ENCODE assay signal across 24 cellular contexts in the genomic region with DNA sequence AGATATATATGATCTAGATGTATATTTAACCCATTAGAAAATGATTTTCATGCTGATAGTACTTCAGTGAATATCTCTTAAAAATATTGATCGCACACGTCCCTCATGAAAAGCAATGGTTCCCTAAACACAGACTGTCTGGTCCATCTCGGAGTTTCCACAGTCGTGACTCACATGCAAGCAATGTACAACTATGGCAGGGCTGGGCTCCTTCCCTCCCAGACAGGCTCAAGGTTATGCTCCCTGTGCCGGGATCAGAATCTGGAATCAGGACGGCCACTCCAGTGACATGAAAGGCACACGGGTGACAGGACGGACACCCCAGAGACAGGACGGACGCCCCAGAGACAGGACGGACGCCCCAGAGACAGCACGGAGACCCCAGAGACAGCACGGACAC. TPM values are rescaled to one million over a fixed set of nuclear protein-coding genes. Genes with fewer than 3 reads are reported as not detected.
DNase-seq lines count a peak whose midpoint lies in the region; ATAC-seq, FAIRE-seq and TF ChIP-seq lines count a peak whose summit lies in the region.
"Had no signal": no experiment of that assay in that cellular context is flagged by ENCODE, and none has a peak within 500 bp of the region (broad histone marks: within the 10 kb centered on the region; RNA-seq: fewer than 3 reads in every experiment).

No MANE protein-coding gene starts in this region.

- H2BK12ac ChIP-seq in H1 (ENCODE audit: low read depth, low read length): peak overlapping the region; percentile 50; the same call in 1 of the 2 replicates

- H3K79me1 ChIP-seq in H1 (ENCODE audit: low read depth, low read length): no peaks in the 10 kb centered on the region

- WGBS in H1 (ENCODE audit: extremely low coverage in 1 of 2, insufficient coverage in 1 of 2, insufficient read length in 1 of 2, insufficient replicate concordance in 2 of 2, low coverage in 1 of 2, low lambda C conversion rate in 2 of 2, missing lambda C conversion rate in 1 of 2), 2 experiments: 88% methylated on average over 13 of the region's 14 CpGs; no CpG with 5 or more reads in 1 of the 2 experiments
- 81 to 83% methylated on average over 13 to 14 of the region's 14 CpGs for WGBS in thyroid gland, 2 donors
- 57 to 66% methylated on average over 14 of the region's 14 CpGs for WGBS in pancreas, 2 donors

- no peak overlapping the region for H3K27ac Mint-ChIP-seq in nephron progenitor cell
- H3K27ac Mint-ChIP-seq in activated T-helper 17 cell treated with anti-CD3 and anti-CD28 coated beads, Interleukin-2, amount 50 U/mL, for 72 hours: no peak overlapping the region
- H3K27ac Mint-ChIP-seq: activated naive CD4-positive, alpha-beta T cell treated with anti-CD3 and anti-CD28 coated beads, Interleukin-2, amount 50 U/mL, for 72 hours; natural killer cell treated with Interleukin-12 subunit alpha and Interleukin-12 subunit beta and Interleukin-15 and Interleukin-18, amount 100 ng/mL, for 72 hours had no signal

- DNase-seq in EL (peak; percentile 55), NCI-H226 (peak; percentile 19), H1 (ENCODE audit: low read depth in 1 of 2, low spot score in 2 of 2) (no peak), nephron progenitor cell (no peak), thyroid gland (no peak), pancreas (no peak)
- DNase-seq: activated CD4-positive, alpha-beta T cell treated with anti-CD3 and anti-CD28 coated beads, Interleukin-2, amount 50 U/mL, for 1 hour; CD4-positive, CD25-positive, alpha-beta regulatory T cell; GDM1; KBM-7; NCI-H1436 treated with DMSO at 0.1 percent for 48 hours; NCI-H2107; NCI-H524 treated with DMSO at 0.1 percent for 48 hours; Peyer's patch; right lobe of liver; stimulated activated CD4-positive, alpha-beta T cell treated with anti-CD3 and anti-CD28 coated beads, Interleukin-15, amount 100 ng/mL, for 24 hours; stimulated activated naive CD8-positive, alpha-beta T cell treated with anti-CD3 and anti-CD28 coated beads, Interleukin-15, Interleukin-2, amounts not matched to agents 100 U/mL and 50 U/mL, for 24 hours; T1000 had no signal

- H3K56ac ChIP-seq in H1 (replicated peaks; ENCODE audit: insufficient read length, low read depth, low read length): no peak overlapping the region

- CTCF ChIA-PET in H1 (lab: Charles Lee; ENCODE audit: partially characterized antibody): no interaction called here

- H3K9me3 ChIP-seq in H1 (ENCODE audit: insufficient read depth in 2 of 2, low read depth in 1 of 2, low read length in 1 of 2) (no peaks in the 10 kb centered on the region), thyroid gland (no peaks in the 10 kb centered on the region), pancreas (no peaks in the 10 kb centered on the region)
- H3K9me3 ChIP-seq: Peyer's patch, right lobe of liver had no signal

- TF ChIP-seq CTCF in H1 (IDR thresholded peaks at IDR 0.05; ENCODE audit: control extremely low read depth in 1 of 3, insufficient read depth in 1 of 3, low read depth in 1 of 3, low read length in 3 of 3) (no peak), nephron progenitor cell (IDR thresholded peaks at IDR 0.05) (no peak), thyroid gland (IDR thresholded peaks at IDR 0.05) (no peak), pancreas (IDR thresholded peaks at IDR 0.05) (no peak)

- H3K4me1 ChIP-seq in H1 (replicated peaks in 1 of 4; ENCODE audit: control insufficient read depth in 3 of 4, insufficient read depth in 4 of 4, low read length in 3 of 4) (peaks cover 0 to 6% (median 0%) of the 10 kb centered on the region in 4 experiments; a peak in 3 of 7 replicates), thyroid gland (no peaks in the 10 kb centered on the region), pancreas (no peaks in the 10 kb centered on the region)
- H3K4me1 ChIP-seq: Peyer's patch, right lobe of liver had no signal

- no peaks in the 10 kb centered on the region for H4K20me1 ChIP-seq in H1 (replicated peaks in 1 of 2; ENCODE audit: control insufficient read depth in 1 of 2, insufficient read depth in 2 of 2, low read length in 2 of 2)

- H3K23ac ChIP-seq in H1 (ENCODE audit: insufficient read length): no peak overlapping the region

- FAIRE-seq in H1 (lab: Jason Lieb, UNC): no peak
- no peak for FAIRE-seq in pancreas (lab: Jason Lieb, UNC)

- H3K14ac ChIP-seq in H1 (ENCODE audit: insufficient read length): no peak overlapping the region

- POLR2A ChIA-PET in H1 (lab: Charles Lee; ENCODE audit: partially characterized antibody): no interaction called here

- no peak overlapping the region for H3K27ac ChIP-seq in H1 (ENCODE audit: low read depth, low read length)
- H3K27ac ChIP-seq in thyroid gland: no peak overlapping the region
- no peak overlapping the region for H3K27ac ChIP-seq in pancreas
- H3K27ac ChIP-seq: epithelial cell of prostate, Peyer's patch, right lobe of liver had no signal

- H3K79me2 ChIP-seq in H1 (ENCODE audit: control insufficient read depth in 1 of 2, insufficient read depth in 2 of 2, low read length in 2 of 2): no peaks in the 10 kb centered on the region

- H3K9me3 Mint-ChIP-seq in nephron progenitor cell: peaks cover 10% of the 10 kb centered on the region
- no peaks in the 10 kb centered on the region for H3K9me3 Mint-ChIP-seq in activated T-helper 17 cell treated with anti-CD3 and anti-CD28 coated beads, Interleukin-2, amount 50 U/mL, for 72 hours
- H3K9me3 Mint-ChIP-seq: activated naive CD4-positive, alpha-beta T cell treated with anti-CD3 and anti-CD28 coated beads, Interleukin-2, amount 50 U/mL, for 72 hours; natural killer cell treated with Interleukin-12 subunit alpha and Interleukin-12 subunit beta and Interleukin-15 and Interleukin-18, amount 100 ng/mL, for 72 hours had no signal

- no peak overlapping the region for H2BK5ac ChIP-seq in H1 (ENCODE audit: low read depth, low read length)

- no peak overlapping the region for H2AK5ac ChIP-seq in H1 (ENCODE audit: low read depth, low read length)

- H3K36me3 Mint-ChIP-seq in nephron progenitor cell (ENCODE audit: low read depth): no peaks in the 10 kb centered on the region
- no peaks in the 10 kb centered on the region for H3K36me3 Mint-ChIP-seq in activated T-helper 17 cell treated with anti-CD3 and anti-CD28 coated beads, Interleukin-2, amount 50 U/mL, for 72 hours (ENCODE audit: low read depth)
- H3K36me3 Mint-ChIP-seq: natural killer cell treated with Interleukin-12 subunit alpha and Interleukin-12 subunit beta and Interleukin-15 and Interleukin-18, amount 100 ng/mL, for 72 hours had no signal

- no peak overlapping the region for H3K4me2 ChIP-seq in H1 (ENCODE audit: insufficient read depth in 1 of 2, low read depth in 2 of 2, low read length in 2 of 2)

- H3K27me3 Mint-ChIP-seq in nephron progenitor cell (ENCODE audit: low read depth, poor library complexity): peaks cover 74% of the 10 kb centered on the region
- H3K27me3 Mint-ChIP-seq in activated T-helper 17 cell treated with anti-CD3 and anti-CD28 coated beads, Interleukin-2, amount 50 U/mL, for 72 hours: peaks cover 23% of the 10 kb centered on the region

- H3K27me3 ChIP-seq in H1 (replicated peaks in 1 of 4; ENCODE audit: control insufficient read depth in 3 of 4, extremely low read depth in 1 of 4, insufficient read depth in 3 of 4, low read length in 3 of 4): peaks cover 0 to 14% (median 10%) of the 10 kb centered on the region in 4 experiments; a peak in 5 of 7 replicates
- H3K27me3 ChIP-seq in thyroid gland: no peaks in the 10 kb centered on the region
- no peaks in the 10 kb centered on the region for H3K27me3 ChIP-seq in pancreas
- H3K27me3 ChIP-seq: Peyer's patch, right lobe of liver had no signal

- no peak overlapping the region for H3K18ac ChIP-seq in H1 (ENCODE audit: extremely low read depth, low read length)

- no peak overlapping the region for H2BK120ac ChIP-seq in H1 (replicated peaks; ENCODE audit: low read depth, low read length)

- TF ChIP-seq POLR2A in H1 (IDR thresholded peaks at IDR 0.05; ENCODE audit: control extremely low read depth in 1 of 2, low read depth in 2 of 2, low read length in 2 of 2) (no peak), thyroid gland (IDR thresholded peaks at IDR 0.05) (no peak)

- TF ChIP-seq RAD21 in H1 (IDR thresholded peaks at IDR 0.05 in 1 of 2, conservative IDR thresholded peaks at IDR 0.05 in 1 of 2; ENCODE audit: low read depth in 2 of 2, low read length in 2 of 2): no peak

- H2BK20ac ChIP-seq in H1 (ENCODE audit: low read length): peak overlapping the region; percentile 56; the same call in 1 of the 2 replicates

- no peak overlapping the region for H2AFZ ChIP-seq in H1 (ENCODE audit: low read length)

- intact Hi-C loops in thyroid gland (cut with DNase I): no loop called here
- intact Hi-C loops in pancreas (cut with DNase I): no loop called here

- H3K4me3 Mint-ChIP-seq in nephron progenitor cell: peak overlapping the region; percentile 30
- H3K4me3 Mint-ChIP-seq in activated T-helper 17 cell treated with anti-CD3 and anti-CD28 coated beads, Interleukin-2, amount 50 U/mL, for 72 hours: no peak overlapping the region
- H3K4me3 Mint-ChIP-seq: CD4-positive, CD25-positive, alpha-beta regulatory T cell; natural killer cell treated with Interleukin-12 subunit alpha and Interleukin-12 subunit beta and Interleukin-15 and Interleukin-18, amount 100 ng/mL, for 72 hours had no signal

- TF ChIP-seq EP300 in H1 (IDR thresholded peaks at IDR 0.05; ENCODE audit: borderline replicate concordance in 1 of 2, low read depth in 2 of 2, low read length in 2 of 2): no peak

- no peak overlapping the region for H4K8ac ChIP-seq in H1 (ENCODE audit: extremely low read depth, insufficient read depth, low read length)

- ATAC-seq in HG03045 (IDR thresholded peaks at IDR 0.05; ENCODE audit: unreplicated experiment) (no peak), pancreas (no peak)
- no peak for ATAC-seq in activated T-helper 17 cell treated with anti-CD3 and anti-CD28 coated beads, Interleukin-2, amount 50 U/mL, for 72 hours (replicated peaks)
- ATAC-seq: activated naive CD4-positive, alpha-beta T cell treated with anti-CD3 and anti-CD28 coated beads, Interleukin-2, amount 50 U/mL, for 72 hours; left lobe of liver; natural killer cell treated with Interleukin-12 subunit alpha and Interleukin-12 subunit beta and Interleukin-15 and Interleukin-18, amount 100 ng/mL, for 72 hours; right lobe of liver; stimulated activated naive CD8-positive, alpha-beta T cell treated with anti-CD3 and anti-CD28 coated beads, Interleukin-15, Interleukin-2, amounts not matched to agents 100 U/mL and 50 U/mL, for 24 hours had no signal

- H3K4me3 ChIP-seq in H1 (ENCODE audit: extremely low read depth in 1 of 4, insufficient read depth in 2 of 4, low read depth in 3 of 4, low read length in 4 of 4) (no peak overlapping the region), thyroid gland (replicated peaks in 1 of 3) (no peak overlapping the region), pancreas (no peak overlapping the region)
- H3K4me3 ChIP-seq: Peyer's patch, right lobe of liver had no signal

- H4K91ac ChIP-seq in H1 (replicated peaks; ENCODE audit: insufficient read length, low read length): no peak overlapping the region

- H3K4me1 Mint-ChIP-seq in nephron progenitor cell: peaks cover 5% of the 10 kb centered on the region
- no peaks in the 10 kb centered on the region for H3K4me1 Mint-ChIP-seq in activated T-helper 17 cell treated with anti-CD3 and anti-CD28 coated beads, Interleukin-2, amount 50 U/mL, for 72 hours

- H3K23me2 ChIP-seq in H1 (ENCODE audit: low read depth, low read length): no peaks in the 10 kb centered on the region; the same call in 1 of the 2 replicates

- H3K4ac ChIP-seq in H1 (replicated peaks; ENCODE audit: insufficient read length, low read depth, low read length): no peak overlapping the region

- no peaks in the 10 kb centered on the region for H3K36me3 ChIP-seq in H1 (ENCODE audit: control insufficient read depth in 2 of 4, insufficient read depth in 4 of 4, low read length in 3 of 4)
- H3K36me3 ChIP-seq in thyroid gland: no peaks in the 10 kb centered on the region
- no peaks in the 10 kb centered on the region for H3K36me3 ChIP-seq in pancreas
- H3K36me3 ChIP-seq: Peyer's patch, right lobe of liver had no signal

- H3K9ac ChIP-seq in H1 (replicated peaks in 1 of 4; ENCODE audit: extremely low read depth in 1 of 4, low read depth in 3 of 4, low read length in 3 of 4): no peak overlapping the region

- H2BK15ac ChIP-seq in H1 (ENCODE audit: low read length): no peak overlapping the region

- no peak overlapping the region for H4K5ac ChIP-seq in H1 (ENCODE audit: insufficient read length, low read depth, low read length)

RNA-seq across cellular contexts. Expression of gene PPP2R3B, which starts 40.2 kb away (rescaled TPM):
- 84.3 and 86.7 TPM in 2 replicates for total RNA-seq in H1 (2021; fragmentation: NEBNext Ultra II Directional; extraction: Animal tissue kit (Norgen Biotek cat#: 25700))
- polyA plus RNA-seq in H1 (2011; rRNA removed) (47.6 and 80.1 TPM in 2 replicates), pancreas (10 to 100 TPM; 38.5 to 38.8 TPM)
- 74.0 TPM for polyA plus RNA-seq in H1 (2011; cell fraction: cytosol; rRNA removed)
- polyA plus RNA-seq in H1 (2011; cell fraction: nucleus; rRNA removed): 265 TPM
- polyA plus RNA-seq in H1 (2012, experiment 1 of 2): 46.6 to 79.9 TPM (median 73.3 TPM) in 4 replicates
- 48.0 TPM for polyA plus RNA-seq in H1 (2012, experiment 2 of 2)
- 41.6 TPM for polyA plus RNA-seq in H1 (2013, experiment 1 of 2)
- 37.4 TPM for polyA plus RNA-seq in H1 (2013, experiment 2 of 2)
- 39.1 and 49.9 TPM in 2 replicates for polyA minus RNA-seq in H1 (2011; rRNA and poly(A)+ RNA removed)
- 56.4 TPM for polyA minus RNA-seq in H1 (2011; cell fraction: cytosol; rRNA and poly(A)+ RNA removed)
- 122 TPM for polyA minus RNA-seq in H1 (2011; cell fraction: nucleus; rRNA and poly(A)+ RNA removed)
- total RNA-seq in thyroid gland (10 to 100 TPM in 3 of 4 donors, 1 to 10 TPM in 1; 9.7 to 15.2 (median 12.3) TPM), pancreas (10 to 100 TPM in 1 of 6 donors, 1 to 10 TPM in 5; 5.0 to 12.9 (median 6.5) TPM)
- 10 to 100 TPM; 19.3 to 22.6 TPM for total RNA-seq in activated T-helper 17 cell treated with anti-CD3 and anti-CD28 coated beads, Interleukin-2, amount 50 U/mL, for 72 hours

Comparison
In these comparisons a context has a peak if more than half of its experiments do, and no peak if none do; other contexts are left out.
1. DNase-seq: peak in EL (single experiment) and NCI-H226 (single experiment); none in H1 (0 of 2), nephron progenitor cell (single experiment), thyroid gland (0 of 2) and pancreas (0 of 6).